Comparison of ENCODE assay signal across 12 cellular contexts in genomic region chr2:71072492-71072891, GRCh38. TPM values are rescaled to one million over a fixed set of nuclear protein-coding genes. Genes with fewer than 3 reads are reported as not detected.
A peak's percentile ranks its signal among the peaks of the same experiment; 100 is the strongest.
DNase-seq lines count a peak whose midpoint lies in the region; ATAC-seq and TF ChIP-seq lines count a peak whose summit lies in the region.
"Had no signal": no experiment of that assay in that cellular context is flagged by ENCODE, and none has a peak within 500 bp of the region (broad histone marks: within the 10 kb centered on the region; RNA-seq: fewer than 3 reads in every experiment).

No MANE protein-coding gene starts in this region.

- H3K9me2 ChIP-seq in Loucy (replicated peaks; ENCODE audit: low read depth, low read length) (no peaks in the 10 kb centered on the region), hepatocyte (replicated peaks; ENCODE audit: insufficient read depth) (no peaks in the 10 kb centered on the region)

- no peak overlapping the region for H3K4ac ChIP-seq in neuronal stem cell (ENCODE audit: low read length)

- TF ChIP-seq CTCF in CD4-positive, alpha-beta T cell (IDR thresholded peaks at IDR 0.05): no peak
- TF ChIP-seq CTCF in Loucy (conservative IDR thresholded peaks at IDR 0.05; ENCODE audit: low read length) (no peak), nephron progenitor cell (IDR thresholded peaks at IDR 0.05) (no peak), hepatocyte (IDR thresholded peaks at IDR 0.05; ENCODE audit: poor library complexity) (no peak), omental fat pad (IDR thresholded peaks at IDR 0.05) (no peak)

- peaks cover 13% of the 10 kb centered on the region for H3K79me1 ChIP-seq in neuronal stem cell (ENCODE audit: low read depth, low read length)

- no peak for ATAC-seq in CD4-positive, alpha-beta T cell (ENCODE audit: poor library complexity)
- no peak for ATAC-seq in central memory CD8-positive, alpha-beta T cell (replicated peaks; ENCODE audit: extremely low read depth, poor library complexity, severe bottlenecking)
- no peak for ATAC-seq in omental fat pad (ENCODE audit: low FRiP score)
- ATAC-seq: left lung had no signal

- no peak overlapping the region for H3K23ac ChIP-seq in neuronal stem cell (ENCODE audit: low read depth, low read length, poor library complexity)

- H3K4me1 Mint-ChIP-seq in CD4-positive, alpha-beta T cell (ENCODE audit: low read depth): peaks cover 69% of the 10 kb centered on the region
- H3K4me1 Mint-ChIP-seq in central memory CD8-positive, alpha-beta T cell: peaks cover 62% of the 10 kb centered on the region
- peaks cover 30% of the 10 kb centered on the region for H3K4me1 Mint-ChIP-seq in nephron progenitor cell

- H2AK5ac ChIP-seq in neuronal stem cell (ENCODE audit: low read depth, low read length): no peak overlapping the region

- H3K79me2 ChIP-seq in Loucy (ENCODE audit: insufficient read depth, low read length) (peaks cover 39% of the 10 kb centered on the region), hepatocyte (peaks cover 52% of the 10 kb centered on the region)

- no peaks in the 10 kb centered on the region for H3F3A ChIP-seq in Loucy (ENCODE audit: low read depth)

- no peak overlapping the region for H4K91ac ChIP-seq in neuronal stem cell (ENCODE audit: low read depth, low read length, poor library complexity)

- intact Hi-C loops in CD4-positive, alpha-beta T cell (cut with DNase I, micrococcal nuclease): loop anchor here in 1 of 2 experiments (5.0 kb wide), 1 partner anchor 260 kb away; the partner anchor contains the start of gene ZNF638

- peaks cover 32% of the 10 kb centered on the region for H3K4me1 ChIP-seq in Loucy (ENCODE audit: insufficient read depth, low read length, poor library complexity, severe bottlenecking)
- peaks cover 8% of the 10 kb centered on the region for H3K4me1 ChIP-seq in hepatocyte (ENCODE audit: insufficient read depth)
- H3K4me1 ChIP-seq in neuronal stem cell (ENCODE audit: control insufficient read depth in 2 of 2, insufficient read depth in 1 of 2, low read depth in 1 of 2, low read length in 2 of 2): peaks cover 0 to 4% of the 10 kb centered on the region in 2 donors

- DNase-seq in CD4-positive, alpha-beta T cell: no peak
- DNase-seq in central memory CD8-positive, alpha-beta T cell (ENCODE audit: low spot score in 2 of 2): no peak
- DNase-seq in nephron progenitor cell (no peak), hepatocyte (ENCODE audit: low spot score) (no peak), neuronal stem cell (ENCODE audit: low spot score) (no peak), omental fat pad (ENCODE audit: low spot score) (no peak)
- DNase-seq in activated CD8-positive, alpha-beta memory T cell treated with anti-CD3 and anti-CD28 coated beads, Interleukin-2, amount 50 U/mL, for 48 hours: no peak
- DNase-seq: NCI-H2081 had no signal

- CTCF ChIA-PET in CD4-positive, alpha-beta T cell (lab: Charles Lee): interaction anchor here (0.8 to 1.3 kb wide), 3 partner anchors 28 to 124 kb away, joined by 3 to 6 read pairs (median 3); no protein-coding TSS in a partner anchor

- H2BK15ac ChIP-seq in neuronal stem cell (ENCODE audit: low read length): no peak overlapping the region

- no peaks in the 10 kb centered on the region for H3K9me3 ChIP-seq in CD4-positive, alpha-beta T cell (ENCODE audit: control insufficient read depth, low read length)
- no peaks in the 10 kb centered on the region for H3K9me3 ChIP-seq in Loucy (ENCODE audit: insufficient read depth, low read depth, low read length)
- no peaks in the 10 kb centered on the region for H3K9me3 ChIP-seq in hepatocyte (ENCODE audit: low read depth)
- no peaks in the 10 kb centered on the region for H3K9me3 ChIP-seq in neuronal stem cell (replicated peaks in 1 of 2; ENCODE audit: control insufficient read depth in 2 of 2, insufficient read depth in 1 of 2, low read depth in 1 of 2, low read length in 2 of 2)
- H3K9me3 ChIP-seq: left lung had no signal

- H3K4me2 ChIP-seq in Loucy (ENCODE audit: low read depth, low read length, poor library complexity, severe bottlenecking) (peak overlapping the region; percentile 93), hepatocyte (no peak overlapping the region), neuronal stem cell (ENCODE audit: insufficient read depth, low read length, poor library complexity, severe bottlenecking) (no peak overlapping the region)

- no peaks in the 10 kb centered on the region for H3K27me3 ChIP-seq in CD4-positive, alpha-beta T cell (ENCODE audit: control insufficient read depth, insufficient read depth, low read length)
- H3K27me3 ChIP-seq in Loucy (ENCODE audit: insufficient read depth, low read length, poor library complexity, severe bottlenecking): no peaks in the 10 kb centered on the region
- no peaks in the 10 kb centered on the region for H3K27me3 ChIP-seq in hepatocyte
- H3K27me3 ChIP-seq in neuronal stem cell (ENCODE audit: control insufficient read depth in 3 of 3, insufficient read depth in 3 of 3, low read depth in 1 of 3, low read length in 3 of 3): no peaks in the 10 kb centered on the region
- H3K27me3 ChIP-seq: left lung had no signal

- H3K27me3 Mint-ChIP-seq in CD4-positive, alpha-beta T cell: no peaks in the 10 kb centered on the region
- no peaks in the 10 kb centered on the region for H3K27me3 Mint-ChIP-seq in central memory CD8-positive, alpha-beta T cell
- H3K27me3 Mint-ChIP-seq in nephron progenitor cell (ENCODE audit: low read depth, poor library complexity): no peaks in the 10 kb centered on the region

- H3K36me3 Mint-ChIP-seq in CD4-positive, alpha-beta T cell (ENCODE audit: low read depth): peaks cover 78% of the 10 kb centered on the region
- peaks cover 42% of the 10 kb centered on the region for H3K36me3 Mint-ChIP-seq in central memory CD8-positive, alpha-beta T cell (ENCODE audit: insufficient read depth)
- H3K36me3 Mint-ChIP-seq in nephron progenitor cell (ENCODE audit: low read depth): peaks cover 13% of the 10 kb centered on the region

- H2BK12ac ChIP-seq in neuronal stem cell (ENCODE audit: low read length): no peak overlapping the region

- POLR2A ChIA-PET in CD4-positive, alpha-beta T cell (lab: Charles Lee): interaction anchor here (2.2 to 6.5 kb wide), 2 partner anchors 11 to 58 kb away, joined by 10 to 114 read pairs; partner anchors contain the start of genes MCEE and MPHOSPH10

- 98% methylated on average over 4 of the region's 4 CpGs for WGBS in hepatocyte (ENCODE audit: low lambda C conversion rate, missing lambda C conversion rate)
- WGBS in neuronal stem cell (ENCODE audit: extremely low coverage in 2 of 2, insufficient read length in 2 of 2, insufficient replicate concordance in 1 of 2), 2 donors: no CpG with 5 or more reads among the region's 4 CpGs

- no peak overlapping the region for H2BK5ac ChIP-seq in neuronal stem cell (ENCODE audit: low read length)

- H3K9me3 Mint-ChIP-seq in CD4-positive, alpha-beta T cell: no peaks in the 10 kb centered on the region
- H3K9me3 Mint-ChIP-seq in central memory CD8-positive, alpha-beta T cell: no peaks in the 10 kb centered on the region
- H3K9me3 Mint-ChIP-seq in nephron progenitor cell: no peaks in the 10 kb centered on the region
- H3K9me3 Mint-ChIP-seq: activated T-helper 2 cell treated with anti-CD3 and anti-CD28 coated beads, Interferon-gamma antibody, Interleukin-2, Interleukin-4, amounts not matched to agents 10 μg/mL and 5 μg/mL and 100 μg/mL, durations not matched to agents 14 hours and 24 hours and 36 hours had no signal

- peak overlapping the region; percentile 24 for H3K9ac ChIP-seq in Loucy (ENCODE audit: low read depth, low read length, poor library complexity, severe bottlenecking)
- no peak overlapping the region for H3K9ac ChIP-seq in neuronal stem cell (ENCODE audit: low read depth, low read length, poor library complexity)

- H3K18ac ChIP-seq in neuronal stem cell (ENCODE audit: low read length): no peak overlapping the region

- H3K27ac Mint-ChIP-seq in CD4-positive, alpha-beta T cell: peak overlapping the region; percentile 99
- peak overlapping the region; percentile 92 for H3K27ac Mint-ChIP-seq in central memory CD8-positive, alpha-beta T cell (ENCODE audit: low read depth)
- H3K27ac Mint-ChIP-seq in nephron progenitor cell: peak overlapping the region; percentile 88

- H2BK120ac ChIP-seq in neuronal stem cell (ENCODE audit: low read depth, low read length): no peak overlapping the region

- H4K8ac ChIP-seq in neuronal stem cell (ENCODE audit: low read depth, low read length): no peak overlapping the region

- H3K4me3 ChIP-seq in Loucy (ENCODE audit: low read length, poor library complexity, severe bottlenecking) (peak overlapping the region; percentile 33), hepatocyte (no peak overlapping the region), neuronal stem cell (ENCODE audit: low read length in 2 of 2) (no peak overlapping the region)
- H3K4me3 ChIP-seq: coronary artery had no signal

- H3K4me3 Mint-ChIP-seq in CD4-positive, alpha-beta T cell: peak overlapping the region; percentile 80
- no peak overlapping the region for H3K4me3 Mint-ChIP-seq in central memory CD8-positive, alpha-beta T cell
- H3K4me3 Mint-ChIP-seq in nephron progenitor cell: no peak overlapping the region

- H4K20me1 ChIP-seq in Loucy (ENCODE audit: insufficient read depth, low read length, poor library complexity, severe bottlenecking) (peaks cover 15% of the 10 kb centered on the region), hepatocyte (ENCODE audit: insufficient read depth, poor library complexity, severe bottlenecking) (peaks cover 29% of the 10 kb centered on the region)

- no peak overlapping the region for H3K14ac ChIP-seq in neuronal stem cell (ENCODE audit: low read length)

- peak overlapping the region; percentile 84 for H3K27ac ChIP-seq in CD4-positive, alpha-beta T cell (ENCODE audit: low read depth, low read length)
- H3K27ac ChIP-seq in hepatocyte: no peak overlapping the region
- no peak overlapping the region for H3K27ac ChIP-seq in neuronal stem cell (replicated peaks; ENCODE audit: low read length)

- peaks cover 33% of the 10 kb centered on the region; the same call in 1 of the 2 replicates for H3K36me3 ChIP-seq in Loucy (ENCODE audit: insufficient read depth, low read length)
- H3K36me3 ChIP-seq in hepatocyte (replicated peaks; ENCODE audit: insufficient read depth, low read depth): no peaks in the 10 kb centered on the region
- H3K36me3 ChIP-seq in neuronal stem cell (replicated peaks in 1 of 2; ENCODE audit: control insufficient read depth in 2 of 2, insufficient read depth in 2 of 2, low read length in 2 of 2): peaks cover 20 to 61% of the 10 kb centered on the region in 2 donors

- H2AFZ ChIP-seq in Loucy (ENCODE audit: low read length) (no peak overlapping the region), hepatocyte (no peak overlapping the region), neuronal stem cell (ENCODE audit: low read length) (no peak overlapping the region)

RNA-seq across cellular contexts. Expression of gene NAGK, which starts 4.0 kb away (rescaled TPM):
- total RNA-seq in CD4-positive, alpha-beta T cell: 10 to 100 TPM; 62.3 to 73.3 TPM
- 76.1 and 103 TPM in 2 replicates for total RNA-seq in hepatocyte
- polyA plus RNA-seq in hepatocyte: 123 and 127 TPM in 2 replicates
- 33.6 TPM for polyA plus RNA-seq in neuronal stem cell (2013, experiment 1 of 2)
- 31.2 TPM for polyA plus RNA-seq in neuronal stem cell (2013, experiment 2 of 2)
- 100 to 1,000 TPM in 2 of 4 donors, 10 to 100 TPM in 2; 72.1 to 149 (median 121) TPM for total RNA-seq in omental fat pad

RNA-seq across cellular contexts. Expression of gene MCEE, which starts 57.5 kb away (rescaled TPM):
- 1 to 10 TPM; 4.3 to 8.0 TPM for total RNA-seq in CD4-positive, alpha-beta T cell
- total RNA-seq in hepatocyte (17.5 and 22.3 TPM in 2 replicates), omental fat pad (10 to 100 TPM in 3 of 4 donors, 1 to 10 TPM in 1; 5.3 to 23.0 (median 11.9) TPM)
- 29.3 and 32.0 TPM in 2 replicates for polyA plus RNA-seq in hepatocyte
- 12.6 TPM for polyA plus RNA-seq in neuronal stem cell (2013, experiment 1 of 2)
- polyA plus RNA-seq in neuronal stem cell (2013, experiment 2 of 2): 11.9 TPM

RNA-seq across cellular contexts. Expression of gene MPHOSPH10, which starts 57.9 kb away (rescaled TPM):
- total RNA-seq in CD4-positive, alpha-beta T cell: 10 to 100 TPM; 36.7 to 38.2 TPM
- total RNA-seq in hepatocyte (17.0 and 21.6 TPM in 2 replicates), omental fat pad (10 to 100 TPM; 17.9 to 38.2 (median 22.4) TPM)
- 18.8 and 25.3 TPM in 2 replicates for polyA plus RNA-seq in hepatocyte
- 29.5 TPM for polyA plus RNA-seq in neuronal stem cell (2013, experiment 1 of 2)
- polyA plus RNA-seq in neuronal stem cell (2013, experiment 2 of 2): 30.3 TPM
